In genomic region chr2:86764661-86765307, GRCh38 we compare ENCODE assay signal across 2 cellular contexts.
TF ChIP-seq lines count a peak whose summit lies in the region.

No MANE protein-coding gene starts in this region.

TF ChIP-seq in A549, 52 proteins besides CTCF, POLR2A, EP300 and RAD21:
- TF ChIP-seq USF2 (IDR thresholded peaks at IDR 0.05) = peak; percentile 27; the same call in 1 of the 2 replicates
- TF ChIP-seq BHLHE40 (IDR thresholded peaks at IDR 0.05; ENCODE audit: low read depth, low read length) = no peak
- TF ChIP-seq, protein P1, sequence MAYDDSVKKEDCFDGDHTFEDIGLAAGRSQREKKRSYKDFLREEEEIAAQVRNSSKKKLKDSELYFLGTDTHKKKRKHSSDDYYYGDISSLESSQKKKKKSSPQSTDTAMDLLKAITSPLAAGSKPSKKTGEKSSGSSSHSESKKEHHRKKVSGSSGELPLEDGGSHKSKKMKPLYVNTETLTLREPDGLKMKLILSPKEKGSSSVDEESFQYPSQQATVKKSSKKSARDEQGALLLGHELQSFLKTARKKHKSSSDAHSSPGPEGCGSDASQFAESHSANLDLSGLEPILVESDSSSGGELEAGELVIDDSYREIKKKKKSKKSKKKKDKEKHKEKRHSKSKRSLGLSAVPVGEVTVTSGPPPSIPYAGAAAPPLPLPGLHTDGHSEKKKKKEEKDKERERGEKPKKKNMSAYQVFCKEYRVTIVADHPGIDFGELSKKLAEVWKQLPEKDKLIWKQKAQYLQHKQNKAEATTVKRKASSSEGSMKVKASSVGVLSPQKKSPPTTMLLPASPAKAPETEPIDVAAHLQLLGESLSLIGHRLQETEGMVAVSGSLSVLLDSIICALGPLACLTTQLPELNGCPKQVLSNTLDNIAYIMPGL (CRISPR knock-in tag; IDR thresholded peaks at IDR 0.05; ENCODE audit: borderline replicate concordance) = no peak
- no peak for TF ChIP-seq RARB (CRISPR knock-in tag; IDR thresholded peaks at IDR 0.05)
- TF ChIP-seq, protein P2, sequence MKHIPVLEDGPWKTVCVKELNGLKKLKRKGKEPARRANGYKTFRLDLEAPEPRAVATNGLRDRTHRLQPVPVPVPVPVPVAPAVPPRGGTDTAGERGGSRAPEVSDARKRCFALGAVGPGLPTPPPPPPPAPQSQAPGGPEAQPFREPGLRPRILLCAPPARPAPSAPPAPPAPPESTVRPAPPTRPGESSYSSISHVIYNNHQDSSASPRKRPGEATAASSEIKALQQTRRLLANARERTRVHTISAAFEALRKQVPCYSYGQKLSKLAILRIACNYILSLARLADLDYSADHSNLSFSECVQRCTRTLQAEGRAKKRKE (CRISPR knock-in tag; IDR thresholded peaks at IDR 0.05; ENCODE audit: low read depth) = no peak
- TF ChIP-seq CHD4 (IDR thresholded peaks at IDR 0.05; ENCODE audit: borderline replicate concordance) = no peak
- TF ChIP-seq, protein P3, sequence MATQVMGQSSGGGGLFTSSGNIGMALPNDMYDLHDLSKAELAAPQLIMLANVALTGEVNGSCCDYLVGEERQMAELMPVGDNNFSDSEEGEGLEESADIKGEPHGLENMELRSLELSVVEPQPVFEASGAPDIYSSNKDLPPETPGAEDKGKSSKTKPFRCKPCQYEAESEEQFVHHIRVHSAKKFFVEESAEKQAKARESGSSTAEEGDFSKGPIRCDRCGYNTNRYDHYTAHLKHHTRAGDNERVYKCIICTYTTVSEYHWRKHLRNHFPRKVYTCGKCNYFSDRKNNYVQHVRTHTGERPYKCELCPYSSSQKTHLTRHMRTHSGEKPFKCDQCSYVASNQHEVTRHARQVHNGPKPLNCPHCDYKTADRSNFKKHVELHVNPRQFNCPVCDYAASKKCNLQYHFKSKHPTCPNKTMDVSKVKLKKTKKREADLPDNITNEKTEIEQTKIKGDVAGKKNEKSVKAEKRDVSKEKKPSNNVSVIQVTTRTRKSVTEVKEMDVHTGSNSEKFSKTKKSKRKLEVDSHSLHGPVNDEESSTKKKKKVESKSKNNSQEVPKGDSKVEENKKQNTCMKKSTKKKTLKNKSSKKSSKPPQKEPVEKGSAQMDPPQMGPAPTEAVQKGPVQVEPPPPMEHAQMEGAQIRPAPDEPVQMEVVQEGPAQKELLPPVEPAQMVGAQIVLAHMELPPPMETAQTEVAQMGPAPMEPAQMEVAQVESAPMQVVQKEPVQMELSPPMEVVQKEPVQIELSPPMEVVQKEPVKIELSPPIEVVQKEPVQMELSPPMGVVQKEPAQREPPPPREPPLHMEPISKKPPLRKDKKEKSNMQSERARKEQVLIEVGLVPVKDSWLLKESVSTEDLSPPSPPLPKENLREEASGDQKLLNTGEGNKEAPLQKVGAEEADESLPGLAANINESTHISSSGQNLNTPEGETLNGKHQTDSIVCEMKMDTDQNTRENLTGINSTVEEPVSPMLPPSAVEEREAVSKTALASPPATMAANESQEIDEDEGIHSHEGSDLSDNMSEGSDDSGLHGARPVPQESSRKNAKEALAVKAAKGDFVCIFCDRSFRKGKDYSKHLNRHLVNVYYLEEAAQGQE (IDR thresholded peaks at IDR 0.05) = no peak
- no peak for TF ChIP-seq MYC (IDR thresholded peaks at IDR 0.05; ENCODE audit: borderline replicate concordance, low read length)
- TF ChIP-seq ZC3H11A (IDR thresholded peaks at IDR 0.05) = no peak
- no peak for TF ChIP-seq NR3C1 (IDR thresholded peaks at IDR 0.05)
- TF ChIP-seq CBX2 (IDR thresholded peaks at IDR 0.05; ENCODE audit: borderline replicate concordance, low read depth) = no peak
- TF ChIP-seq NPAS2 (CRISPR knock-in tag; IDR thresholded peaks at IDR 0.05; ENCODE audit: borderline replicate concordance) = no peak
- peak; percentile 77 for TF ChIP-seq SMC3 (IDR thresholded peaks at IDR 0.05)
- TF ChIP-seq FOSB (CRISPR knock-in tag; IDR thresholded peaks at IDR 0.05) = no peak
- TF ChIP-seq ZFP36 (IDR thresholded peaks at IDR 0.05; ENCODE audit: borderline replicate concordance, partially characterized antibody) = no peak
- no peak for TF ChIP-seq GATA3 (IDR thresholded peaks at IDR 0.05; ENCODE audit: borderline replicate concordance)

TF ChIP-seq in HepG2, 621 proteins besides CTCF, POLR2A, EP300 and RAD21 (continues in another document):
- no peak for TF ChIP-seq KDM5B (CRISPR knock-in tag; IDR thresholded peaks at IDR 0.05; ENCODE audit: borderline replicate concordance)
- no peak for TF ChIP-seq KAT7 (CRISPR knock-in tag; IDR thresholded peaks at IDR 0.05; ENCODE audit: borderline replicate concordance)
- no peak for TF ChIP-seq ERF (CRISPR knock-in tag; IDR thresholded peaks at IDR 0.05)
- no peak for TF ChIP-seq SOX6 (IDR thresholded peaks at IDR 0.05)
- TF ChIP-seq SOX6 (CRISPR knock-in tag; IDR thresholded peaks at IDR 0.05) = no peak
- TF ChIP-seq GZF1 (CRISPR knock-in tag; IDR thresholded peaks at IDR 0.05) = no peak
- no peak for TF ChIP-seq RNF2 (conservative IDR thresholded peaks at IDR 0.05; ENCODE audit: low read depth)
- TF ChIP-seq ZSCAN20 (CRISPR knock-in tag; IDR thresholded peaks at IDR 0.05; ENCODE audit: borderline replicate concordance) = no peak
- TF ChIP-seq SMC3 (IDR thresholded peaks at IDR 0.05; ENCODE audit: low read length) = peak; percentile 70
- TF ChIP-seq HDAC6 (IDR thresholded peaks at IDR 0.05; ENCODE audit: low read depth, low read length) = no peak
- TF ChIP-seq STAG1 (CRISPR knock-in tag; IDR thresholded peaks at IDR 0.05) = peak; percentile 74
- TF ChIP-seq ZNF121 (CRISPR knock-in tag; IDR thresholded peaks at IDR 0.05) = no peak
- TF ChIP-seq FLYWCH1 (CRISPR knock-in tag; IDR thresholded peaks at IDR 0.05) = no peak
- 0 out of 2 replicates have a peak, but pooled peaks have one; percentile 9 for TF ChIP-seq ELF4 (CRISPR knock-in tag; IDR thresholded peaks at IDR 0.05; ENCODE audit: borderline replicate concordance)
- TF ChIP-seq GLI4 (CRISPR knock-in tag; IDR thresholded peaks at IDR 0.05; ENCODE audit: borderline replicate concordance) = no peak
- 0 out of 2 replicates have a peak, but pooled peaks have one; percentile 28 for TF ChIP-seq MEF2D (CRISPR knock-in tag; IDR thresholded peaks at IDR 0.05)
- TF ChIP-seq TIGD3 (CRISPR knock-in tag; IDR thresholded peaks at IDR 0.05; ENCODE audit: borderline replicate concordance) = no peak
- TF ChIP-seq, protein P4, sequence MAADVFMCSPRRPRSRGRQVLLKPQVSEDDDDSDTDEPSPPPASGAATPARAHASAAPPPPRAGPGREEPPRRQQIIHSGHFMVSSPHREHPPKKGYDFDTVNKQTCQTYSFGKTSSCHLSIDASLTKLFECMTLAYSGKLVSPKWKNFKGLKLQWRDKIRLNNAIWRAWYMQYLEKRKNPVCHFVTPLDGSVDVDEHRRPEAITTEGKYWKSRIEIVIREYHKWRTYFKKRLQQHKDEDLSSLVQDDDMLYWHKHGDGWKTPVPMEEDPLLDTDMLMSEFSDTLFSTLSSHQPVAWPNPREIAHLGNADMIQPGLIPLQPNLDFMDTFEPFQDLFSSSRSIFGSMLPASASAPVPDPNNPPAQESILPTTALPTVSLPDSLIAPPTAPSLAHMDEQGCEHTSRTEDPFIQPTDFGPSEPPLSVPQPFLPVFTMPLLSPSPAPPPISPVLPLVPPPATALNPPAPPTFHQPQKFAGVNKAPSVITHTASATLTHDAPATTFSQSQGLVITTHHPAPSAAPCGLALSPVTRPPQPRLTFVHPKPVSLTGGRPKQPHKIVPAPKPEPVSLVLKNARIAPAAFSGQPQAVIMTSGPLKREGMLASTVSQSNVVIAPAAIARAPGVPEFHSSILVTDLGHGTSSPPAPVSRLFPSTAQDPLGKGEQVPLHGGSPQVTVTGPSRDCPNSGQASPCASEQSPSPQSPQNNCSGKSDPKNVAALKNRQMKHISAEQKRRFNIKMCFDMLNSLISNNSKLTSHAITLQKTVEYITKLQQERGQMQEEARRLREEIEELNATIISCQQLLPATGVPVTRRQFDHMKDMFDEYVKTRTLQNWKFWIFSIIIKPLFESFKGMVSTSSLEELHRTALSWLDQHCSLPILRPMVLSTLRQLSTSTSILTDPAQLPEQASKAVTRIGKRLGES (CRISPR knock-in tag; IDR thresholded peaks at IDR 0.05; ENCODE audit: borderline replicate concordance) = no peak
- TF ChIP-seq SCMH1 (CRISPR knock-in tag; IDR thresholded peaks at IDR 0.05; ENCODE audit: borderline replicate concordance) = no peak
- TF ChIP-seq, protein P5, sequence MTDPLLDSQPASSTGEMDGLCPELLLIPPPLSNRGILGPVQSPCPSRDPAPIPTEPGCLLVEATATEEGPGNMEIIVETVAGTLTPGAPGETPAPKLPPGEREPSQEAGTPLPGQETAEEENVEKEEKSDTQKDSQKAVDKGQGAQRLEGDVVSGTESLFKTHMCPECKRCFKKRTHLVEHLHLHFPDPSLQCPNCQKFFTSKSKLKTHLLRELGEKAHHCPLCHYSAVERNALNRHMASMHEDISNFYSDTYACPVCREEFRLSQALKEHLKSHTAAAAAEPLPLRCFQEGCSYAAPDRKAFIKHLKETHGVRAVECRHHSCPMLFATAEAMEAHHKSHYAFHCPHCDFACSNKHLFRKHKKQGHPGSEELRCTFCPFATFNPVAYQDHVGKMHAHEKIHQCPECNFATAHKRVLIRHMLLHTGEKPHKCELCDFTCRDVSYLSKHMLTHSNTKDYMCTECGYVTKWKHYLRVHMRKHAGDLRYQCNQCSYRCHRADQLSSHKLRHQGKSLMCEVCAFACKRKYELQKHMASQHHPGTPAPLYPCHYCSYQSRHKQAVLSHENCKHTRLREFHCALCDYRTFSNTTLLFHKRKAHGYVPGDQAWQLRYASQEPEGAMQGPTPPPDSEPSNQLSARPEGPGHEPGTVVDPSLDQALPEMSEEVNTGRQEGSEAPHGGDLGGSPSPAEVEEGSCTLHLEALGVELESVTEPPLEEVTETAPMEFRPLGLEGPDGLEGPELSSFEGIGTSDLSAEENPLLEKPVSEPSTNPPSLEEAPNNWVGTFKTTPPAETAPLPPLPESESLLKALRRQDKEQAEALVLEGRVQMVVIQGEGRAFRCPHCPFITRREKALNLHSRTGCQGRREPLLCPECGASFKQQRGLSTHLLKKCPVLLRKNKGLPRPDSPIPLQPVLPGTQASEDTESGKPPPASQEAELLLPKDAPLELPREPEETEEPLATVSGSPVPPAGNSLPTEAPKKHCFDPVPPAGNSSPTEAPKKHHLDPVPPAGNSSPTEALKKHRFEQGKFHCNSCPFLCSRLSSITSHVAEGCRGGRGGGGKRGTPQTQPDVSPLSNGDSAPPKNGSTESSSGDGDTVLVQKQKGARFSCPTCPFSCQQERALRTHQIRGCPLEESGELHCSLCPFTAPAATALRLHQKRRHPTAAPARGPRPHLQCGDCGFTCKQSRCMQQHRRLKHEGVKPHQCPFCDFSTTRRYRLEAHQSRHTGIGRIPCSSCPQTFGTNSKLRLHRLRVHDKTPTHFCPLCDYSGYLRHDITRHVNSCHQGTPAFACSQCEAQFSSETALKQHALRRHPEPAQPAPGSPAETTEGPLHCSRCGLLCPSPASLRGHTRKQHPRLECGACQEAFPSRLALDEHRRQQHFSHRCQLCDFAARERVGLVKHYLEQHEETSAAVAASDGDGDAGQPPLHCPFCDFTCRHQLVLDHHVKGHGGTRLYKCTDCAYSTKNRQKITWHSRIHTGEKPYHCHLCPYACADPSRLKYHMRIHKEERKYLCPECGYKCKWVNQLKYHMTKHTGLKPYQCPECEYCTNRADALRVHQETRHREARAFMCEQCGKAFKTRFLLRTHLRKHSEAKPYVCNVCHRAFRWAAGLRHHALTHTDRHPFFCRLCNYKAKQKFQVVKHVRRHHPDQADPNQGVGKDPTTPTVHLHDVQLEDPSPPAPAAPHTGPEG (CRISPR knock-in tag; IDR thresholded peaks at IDR 0.05) = no peak
- no peak for TF ChIP-seq SRSF4 (IDR thresholded peaks at IDR 0.05; ENCODE audit: low read depth, low read length, poor library complexity, severe bottlenecking)
- TF ChIP-seq CC2D1A (CRISPR knock-in tag; IDR thresholded peaks at IDR 0.05) = no peak
- TF ChIP-seq CREM (IDR thresholded peaks at IDR 0.05) = no peak
- TF ChIP-seq CREM (CRISPR knock-in tag; IDR thresholded peaks at IDR 0.05) = no peak
- TF ChIP-seq HNF4G (IDR thresholded peaks at IDR 0.05; ENCODE audit: borderline replicate concordance, low read depth, low read length) = no peak
- no peak for TF ChIP-seq HNF4G (CRISPR knock-in tag; IDR thresholded peaks at IDR 0.05; ENCODE audit: borderline replicate concordance, low read depth)
- TF ChIP-seq HOXA7 (CRISPR knock-in tag; IDR thresholded peaks at IDR 0.05) = no peak
- TF ChIP-seq RFX1 (IDR thresholded peaks at IDR 0.05) = no peak
- no peak for TF ChIP-seq MEIS2 (CRISPR knock-in tag; IDR thresholded peaks at IDR 0.05)
- no peak for TF ChIP-seq ZNF33A (CRISPR knock-in tag; IDR thresholded peaks at IDR 0.05; ENCODE audit: borderline replicate concordance)
- no peak for TF ChIP-seq FOXC1 (CRISPR knock-in tag; IDR thresholded peaks at IDR 0.05; ENCODE audit: borderline replicate concordance)
- TF ChIP-seq, protein P6, sequence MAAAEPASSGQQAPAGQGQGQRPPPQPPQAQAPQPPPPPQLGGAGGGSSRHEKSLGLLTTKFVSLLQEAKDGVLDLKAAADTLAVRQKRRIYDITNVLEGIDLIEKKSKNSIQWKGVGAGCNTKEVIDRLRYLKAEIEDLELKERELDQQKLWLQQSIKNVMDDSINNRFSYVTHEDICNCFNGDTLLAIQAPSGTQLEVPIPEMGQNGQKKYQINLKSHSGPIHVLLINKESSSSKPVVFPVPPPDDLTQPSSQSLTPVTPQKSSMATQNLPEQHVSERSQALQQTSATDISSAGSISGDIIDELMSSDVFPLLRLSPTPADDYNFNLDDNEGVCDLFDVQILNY (CRISPR knock-in tag; conservative IDR thresholded peaks at IDR 0.05) = no peak
- TF ChIP-seq, protein P1 (CRISPR knock-in tag; IDR thresholded peaks at IDR 0.05; ENCODE audit: borderline replicate concordance in 1 of 2, low read depth in 1 of 2) = peak in 1 of 2 experiments; percentile 50; a peak in 1 of 4 replicates
- no peak for TF ChIP-seq PCBP1 (IDR thresholded peaks at IDR 0.05; ENCODE audit: borderline replicate concordance, low read depth, low read length)
- TF ChIP-seq TGIF2 (CRISPR knock-in tag; IDR thresholded peaks at IDR 0.05) = 0 out of 2 replicates have a peak, but pooled peaks have one; percentile 20
- no peak for TF ChIP-seq KLF16 (CRISPR knock-in tag; IDR thresholded peaks at IDR 0.05)
- no peak for TF ChIP-seq ZNF44 (CRISPR knock-in tag; IDR thresholded peaks at IDR 0.05)
- TF ChIP-seq ZNF205 (CRISPR knock-in tag; IDR thresholded peaks at IDR 0.05) = no peak
